ENCODE assay signal across 1 cellular context in the genomic region with DNA sequence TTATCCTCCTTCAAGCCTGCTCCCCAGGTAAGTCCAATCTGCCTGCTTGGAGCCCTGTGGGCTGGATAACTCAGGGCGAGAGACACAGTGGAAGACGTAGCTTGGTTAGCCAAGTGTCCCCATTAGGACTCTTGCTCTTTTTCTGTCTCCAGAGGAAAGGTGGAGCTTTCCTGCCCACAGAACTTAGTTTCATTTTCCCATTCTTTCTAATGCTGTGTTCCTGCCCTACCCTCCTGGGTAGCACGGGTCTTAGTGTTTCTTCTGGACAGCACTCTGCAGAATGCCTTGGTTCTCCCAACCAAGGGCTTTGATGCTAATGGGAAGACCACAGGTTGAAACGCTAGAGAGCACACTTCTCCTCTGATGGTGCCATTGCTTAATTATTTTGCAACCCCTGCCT.
TF ChIP-seq lines count a peak whose summit lies in the region.

No MANE protein-coding gene starts in this region.

TF ChIP-seq in GM23338, 12 proteins besides CTCF, POLR2A, EP300 and RAD21 (continued from another document):
- TF ChIP-seq, protein P1, sequence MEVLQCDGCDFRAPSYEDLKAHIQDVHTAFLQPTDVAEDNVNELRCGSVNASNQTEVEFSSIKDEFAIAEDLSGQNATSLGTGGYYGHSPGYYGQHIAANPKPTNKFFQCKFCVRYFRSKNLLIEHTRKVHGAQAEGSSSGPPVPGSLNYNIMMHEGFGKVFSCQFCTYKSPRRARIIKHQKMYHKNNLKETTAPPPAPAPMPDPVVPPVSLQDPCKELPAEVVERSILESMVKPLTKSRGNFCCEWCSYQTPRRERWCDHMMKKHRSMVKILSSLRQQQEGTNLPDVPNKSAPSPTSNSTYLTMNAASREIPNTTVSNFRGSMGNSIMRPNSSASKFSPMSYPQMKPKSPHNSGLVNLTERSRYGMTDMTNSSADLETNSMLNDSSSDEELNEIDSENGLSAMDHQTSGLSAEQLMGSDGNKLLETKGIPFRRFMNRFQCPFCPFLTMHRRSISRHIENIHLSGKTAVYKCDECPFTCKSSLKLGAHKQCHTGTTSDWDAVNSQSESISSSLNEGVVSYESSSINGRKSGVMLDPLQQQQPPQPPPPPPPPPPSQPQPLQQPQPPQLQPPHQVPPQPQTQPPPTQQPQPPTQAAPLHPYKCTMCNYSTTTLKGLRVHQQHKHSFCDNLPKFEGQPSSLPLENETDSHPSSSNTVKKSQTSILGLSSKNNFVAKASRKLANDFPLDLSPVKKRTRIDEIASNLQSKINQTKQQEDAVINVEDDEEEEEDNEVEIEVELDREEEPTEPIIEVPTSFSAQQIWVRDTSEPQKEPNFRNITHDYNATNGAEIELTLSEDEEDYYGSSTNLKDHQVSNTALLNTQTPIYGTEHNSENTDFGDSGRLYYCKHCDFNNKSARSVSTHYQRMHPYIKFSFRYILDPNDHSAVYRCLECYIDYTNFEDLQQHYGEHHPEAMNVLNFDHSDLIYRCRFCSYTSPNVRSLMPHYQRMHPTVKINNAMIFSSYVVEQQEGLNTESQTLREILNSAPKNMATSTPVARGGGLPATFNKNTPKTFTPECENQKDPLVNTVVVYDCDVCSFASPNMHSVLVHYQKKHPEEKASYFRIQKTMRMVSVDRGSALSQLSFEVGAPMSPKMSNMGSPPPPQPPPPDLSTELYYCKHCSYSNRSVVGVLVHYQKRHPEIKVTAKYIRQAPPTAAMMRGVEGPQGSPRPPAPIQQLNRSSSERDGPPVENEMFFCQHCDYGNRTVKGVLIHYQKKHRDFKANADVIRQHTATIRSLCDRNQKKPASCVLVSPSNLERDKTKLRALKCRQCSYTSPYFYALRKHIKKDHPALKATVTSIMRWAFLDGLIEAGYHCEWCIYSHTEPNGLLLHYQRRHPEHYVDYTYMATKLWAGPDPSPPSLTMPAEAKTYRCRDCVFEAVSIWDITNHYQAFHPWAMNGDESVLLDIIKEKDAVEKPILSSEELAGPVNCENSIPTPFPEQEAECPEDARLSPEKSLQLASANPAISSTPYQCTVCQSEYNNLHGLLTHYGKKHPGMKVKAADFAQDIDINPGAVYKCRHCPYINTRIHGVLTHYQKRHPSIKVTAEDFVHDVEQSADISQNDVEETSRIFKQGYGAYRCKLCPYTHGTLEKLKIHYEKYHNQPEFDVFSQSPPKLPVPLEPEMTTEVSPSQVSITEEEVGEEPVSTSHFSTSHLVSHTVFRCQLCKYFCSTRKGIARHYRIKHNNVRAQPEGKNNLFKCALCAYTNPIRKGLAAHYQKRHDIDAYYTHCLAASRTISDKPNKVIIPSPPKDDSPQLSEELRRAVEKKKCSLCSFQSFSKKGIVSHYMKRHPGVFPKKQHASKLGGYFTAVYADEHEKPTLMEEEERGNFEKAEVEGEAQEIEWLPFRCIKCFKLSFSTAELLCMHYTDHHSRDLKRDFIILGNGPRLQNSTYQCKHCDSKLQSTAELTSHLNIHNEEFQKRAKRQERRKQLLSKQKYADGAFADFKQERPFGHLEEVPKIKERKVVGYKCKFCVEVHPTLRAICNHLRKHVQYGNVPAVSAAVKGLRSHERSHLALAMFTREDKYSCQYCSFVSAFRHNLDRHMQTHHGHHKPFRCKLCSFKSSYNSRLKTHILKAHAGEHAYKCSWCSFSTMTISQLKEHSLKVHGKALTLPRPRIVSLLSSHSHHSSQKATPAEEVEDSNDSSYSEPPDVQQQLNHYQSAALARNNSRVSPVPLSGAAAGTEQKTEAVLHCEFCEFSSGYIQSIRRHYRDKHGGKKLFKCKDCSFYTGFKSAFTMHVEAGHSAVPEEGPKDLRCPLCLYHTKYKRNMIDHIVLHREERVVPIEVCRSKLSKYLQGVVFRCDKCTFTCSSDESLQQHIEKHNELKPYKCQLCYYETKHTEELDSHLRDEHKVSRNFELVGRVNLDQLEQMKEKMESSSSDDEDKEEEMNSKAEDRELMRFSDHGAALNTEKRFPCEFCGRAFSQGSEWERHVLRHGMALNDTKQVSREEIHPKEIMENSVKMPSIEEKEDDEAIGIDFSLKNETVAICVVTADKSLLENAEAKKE (CRISPR knock-in tag; IDR thresholded peaks at IDR 0.05): no peak
- TF ChIP-seq POLR2AphosphoS5 (IDR thresholded peaks at IDR 0.05; ENCODE audit: low read depth) (no peak), EZH2 (IDR thresholded peaks at IDR 0.05; ENCODE audit: low read depth, unreplicated experiment) (no peak), JUNB (IDR thresholded peaks at IDR 0.05; ENCODE audit: unreplicated experiment) (no peak), CREB1 (CRISPR knock-in tag; IDR thresholded peaks at IDR 0.05; ENCODE audit: low read depth) (no peak)
- TF ChIP-seq, protein P2, sequence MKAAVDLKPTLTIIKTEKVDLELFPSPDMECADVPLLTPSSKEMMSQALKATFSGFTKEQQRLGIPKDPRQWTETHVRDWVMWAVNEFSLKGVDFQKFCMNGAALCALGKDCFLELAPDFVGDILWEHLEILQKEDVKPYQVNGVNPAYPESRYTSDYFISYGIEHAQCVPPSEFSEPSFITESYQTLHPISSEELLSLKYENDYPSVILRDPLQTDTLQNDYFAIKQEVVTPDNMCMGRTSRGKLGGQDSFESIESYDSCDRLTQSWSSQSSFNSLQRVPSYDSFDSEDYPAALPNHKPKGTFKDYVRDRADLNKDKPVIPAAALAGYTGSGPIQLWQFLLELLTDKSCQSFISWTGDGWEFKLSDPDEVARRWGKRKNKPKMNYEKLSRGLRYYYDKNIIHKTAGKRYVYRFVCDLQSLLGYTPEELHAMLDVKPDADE (IDR thresholded peaks at IDR 0.05): no peak
